ENCODE assay signal across 11 cellular contexts in genomic region chr3:148211725-148212124, GRCh38.
DNase-seq lines count a peak whose midpoint lies in the region; ATAC-seq lines count a peak whose summit lies in the region.
"Had no signal": no experiment of that assay in that cellular context is flagged by ENCODE, and none has a peak within 500 bp of the region (broad histone marks: within the 10 kb centered on the region; RNA-seq: fewer than 3 reads in every experiment).

No MANE protein-coding gene starts in this region.

- ATAC-seq in GM21786 (IDR thresholded peaks at IDR 0.05; ENCODE audit: unreplicated experiment) (peak; percentile 82), HG03196 (IDR thresholded peaks at IDR 0.05; ENCODE audit: unreplicated experiment) (no peak)

- DNase-seq in EL (peak; percentile 61), M059J (ENCODE audit: low read depth) (peak; percentile 43), glomerular visceral epithelial cell (ENCODE audit: extremely low spot score) (peak; percentile 11), NCI-H1436 treated with DMSO at 0.1 percent for 48 hours (lab: John Stamatoyannopoulos, UW) (no peak), OCI-M1 (lab: John Stamatoyannopoulos, UW) (no peak), NCI-H1417 treated with DMSO at 0.1 percent for 48 hours (lab: John Stamatoyannopoulos, UW) (no peak)
- DNase-seq: activated T-cell treated with anti-CD3 and anti-CD28 coated beads, Interleukin-2, amount 50 U/mL, for 48 hours; NCI-H2171; T-helper 1 cell had no signal

Comparison
In these comparisons a context has a peak if more than half of its experiments do, and no peak if none do; other contexts are left out.
1. DNase-seq: peak in EL (single experiment), M059J (single experiment) and glomerular visceral epithelial cell (single experiment); none in NCI-H1436 treated with DMSO at 0.1 percent for 48 hours (single experiment), OCI-M1 (single experiment) and NCI-H1417 treated with DMSO at 0.1 percent for 48 hours (single experiment).